In the genomic region with DNA sequence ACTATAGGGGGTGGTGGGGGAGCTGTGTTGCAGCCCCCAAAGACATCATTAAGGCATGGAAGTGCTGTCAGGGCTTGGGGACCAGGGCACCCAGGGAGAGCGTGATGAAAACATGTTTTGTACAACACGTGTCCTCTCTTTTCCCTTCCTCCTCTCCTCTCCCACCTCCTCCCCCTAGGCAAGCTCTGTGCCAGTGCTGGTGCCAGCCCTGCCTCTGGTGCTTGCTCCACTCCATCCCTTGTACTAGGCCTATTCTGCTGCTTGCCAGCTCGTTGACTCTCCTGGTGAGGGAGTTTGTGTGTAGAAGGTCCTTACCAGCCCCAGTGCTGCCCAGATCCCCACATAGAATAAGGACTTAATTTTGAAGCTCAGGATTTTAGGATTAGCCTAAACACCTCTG, we compare ENCODE assay signal across 1 cellular context.
TF ChIP-seq lines count a peak whose summit lies in the region.

No MANE protein-coding gene starts in this region.

TF ChIP-seq in WTC11, 78 proteins besides CTCF, POLR2A, EP300 and RAD21 (continued from another document):
- TF ChIP-seq, protein P1, sequence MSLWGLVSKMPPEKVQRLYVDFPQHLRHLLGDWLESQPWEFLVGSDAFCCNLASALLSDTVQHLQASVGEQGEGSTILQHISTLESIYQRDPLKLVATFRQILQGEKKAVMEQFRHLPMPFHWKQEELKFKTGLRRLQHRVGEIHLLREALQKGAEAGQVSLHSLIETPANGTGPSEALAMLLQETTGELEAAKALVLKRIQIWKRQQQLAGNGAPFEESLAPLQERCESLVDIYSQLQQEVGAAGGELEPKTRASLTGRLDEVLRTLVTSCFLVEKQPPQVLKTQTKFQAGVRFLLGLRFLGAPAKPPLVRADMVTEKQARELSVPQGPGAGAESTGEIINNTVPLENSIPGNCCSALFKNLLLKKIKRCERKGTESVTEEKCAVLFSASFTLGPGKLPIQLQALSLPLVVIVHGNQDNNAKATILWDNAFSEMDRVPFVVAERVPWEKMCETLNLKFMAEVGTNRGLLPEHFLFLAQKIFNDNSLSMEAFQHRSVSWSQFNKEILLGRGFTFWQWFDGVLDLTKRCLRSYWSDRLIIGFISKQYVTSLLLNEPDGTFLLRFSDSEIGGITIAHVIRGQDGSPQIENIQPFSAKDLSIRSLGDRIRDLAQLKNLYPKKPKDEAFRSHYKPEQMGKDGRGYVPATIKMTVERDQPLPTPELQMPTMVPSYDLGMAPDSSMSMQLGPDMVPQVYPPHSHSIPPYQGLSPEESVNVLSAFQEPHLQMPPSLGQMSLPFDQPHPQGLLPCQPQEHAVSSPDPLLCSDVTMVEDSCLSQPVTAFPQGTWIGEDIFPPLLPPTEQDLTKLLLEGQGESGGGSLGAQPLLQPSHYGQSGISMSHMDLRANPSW (CRISPR knock-in tag; conservative IDR thresholded peaks at IDR 0.05; ENCODE audit: low read depth), result no peak
- TF ChIP-seq, protein P2, sequence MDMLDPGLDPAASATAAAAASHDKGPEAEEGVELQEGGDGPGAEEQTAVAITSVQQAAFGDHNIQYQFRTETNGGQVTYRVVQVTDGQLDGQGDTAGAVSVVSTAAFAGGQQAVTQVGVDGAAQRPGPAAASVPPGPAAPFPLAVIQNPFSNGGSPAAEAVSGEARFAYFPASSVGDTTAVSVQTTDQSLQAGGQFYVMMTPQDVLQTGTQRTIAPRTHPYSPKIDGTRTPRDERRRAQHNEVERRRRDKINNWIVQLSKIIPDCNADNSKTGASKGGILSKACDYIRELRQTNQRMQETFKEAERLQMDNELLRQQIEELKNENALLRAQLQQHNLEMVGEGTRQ (CRISPR knock-in tag; IDR thresholded peaks at IDR 0.05), result no peak
- no peak for TF ChIP-seq ATF1 (CRISPR knock-in tag; IDR thresholded peaks at IDR 0.05)
TF ChIP-seq in WTC11: peak in this region for 0.
